7 cellular contexts compared by ENCODE assay signal in the genomic region with DNA sequence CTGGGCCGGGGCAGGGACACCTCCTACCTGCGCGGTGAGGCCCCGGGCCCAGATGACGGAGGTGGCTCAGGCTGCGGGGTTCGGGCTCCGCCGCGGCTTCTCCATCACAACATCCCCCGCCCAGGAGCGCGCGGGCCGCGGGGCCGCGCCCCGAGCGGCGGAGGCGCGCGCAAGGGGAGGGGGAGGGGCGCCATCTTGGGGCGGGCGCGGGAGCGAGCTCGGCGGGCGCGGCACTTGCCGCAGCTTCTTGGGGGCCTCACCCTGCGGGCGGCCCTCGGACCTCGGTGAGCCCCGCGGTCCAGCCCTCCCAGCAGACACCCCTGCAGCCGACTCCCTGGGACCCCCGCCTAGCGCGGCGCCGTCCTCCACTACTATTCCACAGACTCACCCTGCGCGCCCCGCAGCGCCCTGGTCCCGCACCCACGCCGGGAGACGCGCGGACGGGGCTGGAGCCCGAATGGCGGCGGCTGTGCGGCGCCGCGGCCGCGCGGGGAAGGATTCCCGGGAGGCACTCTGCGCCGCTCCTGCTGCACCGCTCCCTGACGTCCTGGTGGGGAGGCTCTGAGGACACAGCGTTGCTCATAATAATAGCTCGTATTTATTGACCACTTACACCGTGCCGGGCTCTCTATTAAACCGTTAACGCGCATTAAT. TPM values are rescaled to one million over a fixed set of nuclear protein-coding genes. Genes with fewer than 3 reads are reported as not detected.
DNase-seq lines count a peak whose midpoint lies in the region; ATAC-seq and TF ChIP-seq lines count a peak whose summit lies in the region.

Gene APBB1 (minus strand): TSS at position 137 of the 654 bp plus-strand sequence. CDS start 7,747 bp downstream, outside the sequence.

- DNase-seq in RPMI7951 (ENCODE audit: low read depth) = peak; percentile 48
- peak; percentile 28 to 77 (median 46) for DNase-seq in activated naive CD4-positive, alpha-beta T cell (lab: John Stamatoyannopoulos, UW)
- peak in 1 of 2 donors; percentile 20 for DNase-seq in foreskin keratinocyte
- DNase-seq in neural crest cell (ENCODE audit: low read depth, low spot score) = peak; percentile 67
- peak; percentile 33 for DNase-seq in stromal cell of bone marrow (ENCODE audit: low read depth)

- no peaks in the 10 kb centered on the region for H3K4me1 ChIP-seq in foreskin keratinocyte

- peaks cover 5% of the 10 kb centered on the region for H3K4me1 Mint-ChIP-seq in neural crest cell

- peaks cover 29% of the 10 kb centered on the region for H3K27me3 ChIP-seq in foreskin keratinocyte

- H3K36me3 Mint-ChIP-seq in neural crest cell (ENCODE audit: low read depth) = no peaks in the 10 kb centered on the region

- peak; percentile 60 for TF ChIP-seq POLR2A in GM18505 (IDR thresholded peaks at IDR 0.05; ENCODE audit: borderline replicate concordance, extremely low read depth, insufficient read depth, insufficient read length)

- no peak within 1 kb of the TSS for H3K27ac Mint-ChIP-seq in neural crest cell (ENCODE audit: unreplicated experiment)

- H3K9me3 Mint-ChIP-seq in neural crest cell = no peaks in the 10 kb centered on the region

- TF ChIP-seq CTCF in foreskin keratinocyte (conservative IDR thresholded peaks at IDR 0.05) = peak; percentile 30
- peak; percentile 31 for TF ChIP-seq CTCF in neural crest cell (conservative IDR thresholded peaks at IDR 0.05)

- H3K27me3 Mint-ChIP-seq in neural crest cell (ENCODE audit: low read depth) = peaks cover 16% of the 10 kb centered on the region

- ATAC-seq in GM18505 (IDR thresholded peaks at IDR 0.05; ENCODE audit: unreplicated experiment) = peak; percentile 57
- ATAC-seq in HG03066 (IDR thresholded peaks at IDR 0.05; ENCODE audit: low read depth, unreplicated experiment) = peak; percentile 52
- peak; percentile 86 for ATAC-seq in foreskin keratinocyte

- peak within 1 kb of the TSS; percentile 87 for H3K4me3 Mint-ChIP-seq in neural crest cell

- H3K27ac ChIP-seq in foreskin keratinocyte = peak within 1 kb of the TSS; percentile 50

RNA-seq across cellular contexts. Expression of gene APBB1, which starts in this region (rescaled TPM):
- total RNA-seq in RPMI7951 (2014; rRNA removed; shearing (Covaris generic)) = 17.3 and 22.1 TPM in 2 replicates
- total RNA-seq in foreskin keratinocyte = 14.0 and 17.8 TPM in 2 replicates
- polyA plus RNA-seq in foreskin keratinocyte = 11.8 and 14.1 TPM in 2 replicates
- total RNA-seq in neural crest cell = 86.9 and 90.0 TPM in 2 replicates
